ENCODE assay signal across 1 cellular context in the genomic region with DNA sequence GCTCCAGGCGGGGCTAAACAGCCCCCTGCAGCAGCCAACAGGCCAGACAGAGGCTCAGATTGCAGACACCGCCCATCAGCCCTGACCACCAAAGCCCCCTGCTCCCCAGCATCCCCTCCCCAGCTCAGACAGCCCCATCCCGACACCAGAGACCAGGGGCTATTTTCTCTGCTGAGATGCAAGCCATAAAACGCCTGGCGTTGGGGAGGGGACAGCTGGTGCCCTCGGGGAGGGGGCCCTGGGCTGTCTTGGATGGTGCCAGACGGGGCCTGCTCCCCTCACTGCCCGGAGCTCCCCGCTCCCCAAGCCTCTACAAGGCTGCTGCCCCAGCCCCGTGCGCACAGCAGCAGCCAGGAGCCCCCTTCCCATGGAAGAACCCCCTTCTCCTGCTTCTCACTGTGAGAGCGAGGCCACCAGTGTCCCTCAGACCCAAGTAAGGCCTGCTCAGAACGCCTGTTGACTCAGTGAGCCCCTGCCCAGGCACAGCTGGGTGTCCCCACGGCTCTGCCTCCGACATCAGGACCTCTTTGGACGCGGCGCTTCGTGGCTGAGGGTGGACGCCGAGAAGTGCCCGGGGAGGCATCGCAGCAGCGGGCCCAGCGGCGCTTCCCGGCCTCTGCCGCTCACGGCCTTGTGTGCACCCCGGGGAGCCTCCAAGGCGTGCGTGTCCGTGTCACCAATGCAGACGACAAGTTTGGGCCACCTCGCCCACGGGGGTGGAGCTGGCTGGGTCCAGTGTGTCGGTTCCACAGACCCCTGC.
TF ChIP-seq lines count a peak whose summit lies in the region.

No MANE protein-coding gene starts in this region.

TF ChIP-seq in K562, 482 proteins besides CTCF, POLR2A, EP300 and RAD21:
- TF ChIP-seq SPI1 (IDR thresholded peaks at IDR 0.05; ENCODE audit: borderline replicate concordance, low read depth, low read length), result no peak
- TF ChIP-seq ZBTB7A (IDR thresholded peaks at IDR 0.05; ENCODE audit: borderline replicate concordance, control insufficient read depth, low read depth, low read length), result peak; percentile 51; the same call in 1 of the 2 replicates
- TF ChIP-seq, protein P1, sequence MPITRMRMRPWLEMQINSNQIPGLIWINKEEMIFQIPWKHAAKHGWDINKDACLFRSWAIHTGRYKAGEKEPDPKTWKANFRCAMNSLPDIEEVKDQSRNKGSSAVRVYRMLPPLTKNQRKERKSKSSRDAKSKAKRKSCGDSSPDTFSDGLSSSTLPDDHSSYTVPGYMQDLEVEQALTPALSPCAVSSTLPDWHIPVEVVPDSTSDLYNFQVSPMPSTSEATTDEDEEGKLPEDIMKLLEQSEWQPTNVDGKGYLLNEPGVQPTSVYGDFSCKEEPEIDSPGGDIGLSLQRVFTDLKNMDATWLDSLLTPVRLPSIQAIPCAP (CRISPR knock-in tag; IDR thresholded peaks at IDR 0.05; ENCODE audit: borderline replicate concordance), result no peak
TF ChIP-seq in K562: peak in this region for 1.
